In the genomic region with DNA sequence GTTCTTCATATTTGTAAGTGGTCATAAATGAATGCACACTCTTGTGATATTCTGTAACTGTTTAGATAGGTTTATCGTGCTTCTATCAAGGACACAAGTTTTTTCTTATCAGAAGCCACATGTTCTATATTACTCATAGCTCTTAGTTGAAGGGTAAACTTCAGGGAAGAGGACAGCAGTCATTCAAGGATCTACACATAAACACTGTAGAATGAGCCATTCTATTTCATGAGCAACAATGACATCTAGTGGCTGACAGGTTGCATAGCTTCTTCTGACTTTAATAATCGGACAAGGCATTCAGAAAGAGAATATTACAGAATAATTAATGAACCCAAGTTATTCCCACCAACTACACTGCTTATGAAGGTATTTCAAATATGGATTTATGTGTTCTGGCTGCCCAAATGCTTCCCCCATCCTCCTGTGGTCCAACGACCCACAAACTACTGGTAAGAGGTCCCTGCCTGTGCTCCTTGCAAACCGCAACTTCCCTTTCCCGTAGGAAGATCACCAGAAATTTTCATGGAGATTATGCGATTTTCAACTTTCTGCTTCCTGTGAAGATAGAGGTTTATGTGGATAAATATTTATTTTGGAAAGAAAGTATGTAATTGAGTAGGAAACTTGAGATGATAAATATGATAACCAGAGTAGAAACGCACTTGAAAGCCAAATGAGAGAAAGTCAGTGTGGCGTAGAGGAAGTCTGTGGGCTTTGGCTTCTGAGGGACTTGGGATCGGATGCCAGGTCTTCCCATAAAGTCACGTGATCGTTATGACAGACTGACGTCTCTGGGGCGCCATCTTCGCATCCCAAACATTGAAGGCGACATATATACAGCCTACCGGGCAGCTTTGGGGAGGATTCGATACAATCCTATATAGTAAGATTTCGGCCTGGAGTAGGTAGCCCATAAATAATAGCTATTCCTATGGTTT, we compare ENCODE assay signal across 9 cellular contexts. TPM values are rescaled to one million over a fixed set of nuclear protein-coding genes. Genes with fewer than 3 reads are reported as not detected.
DNase-seq lines count a peak whose midpoint lies in the region; ATAC-seq and TF ChIP-seq lines count a peak whose summit lies in the region.
"Had no signal": no experiment of that assay in that cellular context is flagged by ENCODE, and none has a peak within 500 bp of the region (broad histone marks: within the 10 kb centered on the region; RNA-seq: fewer than 3 reads in every experiment).

No MANE protein-coding gene starts in this region.

- peak; percentile 83 for TF ChIP-seq CTCF in MCF 10A (IDR thresholded peaks at IDR 0.05; ENCODE audit: unreplicated experiment)

- POLR2A ChIA-PET in MCF 10A (lab: Yijun Ruan, JAX) = interaction anchor here (0.5 to 1.3 kb wide), 12 partner anchors 191 to 890 kb away, joined by 3 to 18 read pairs (median 6); a partner anchor contains a TSS

- no peaks in the 10 kb centered on the region for H3K36me3 Mint-ChIP-seq in MCF 10A (ENCODE audit: insufficient read depth, unreplicated experiment)
- H3K36me3 Mint-ChIP-seq: activated naive CD8-positive, alpha-beta T cell treated with anti-CD3 and anti-CD28 coated beads, Interleukin-2, amount 10 ng/mL, durations not matched to agents 7 days and 5 days had no signal

- H3K4me1 Mint-ChIP-seq in MCF 10A (ENCODE audit: insufficient read depth, unreplicated experiment) = peaks cover 15% of the 10 kb centered on the region
- H3K4me1 Mint-ChIP-seq: activated naive CD8-positive, alpha-beta T cell treated with anti-CD3 and anti-CD28 coated beads, Interleukin-2, amount 10 ng/mL, durations not matched to agents 7 days and 5 days had no signal

- CTCF ChIA-PET in MCF 10A (lab: Yijun Ruan, JAX) = interaction anchor here (0.6 to 7.6 kb wide), 52 partner anchors 8 to 895 kb away, joined by 3 to 121 read pairs (median 4); a partner anchor contains a TSS

- H3K9me3 Mint-ChIP-seq in MCF 10A (ENCODE audit: unreplicated experiment) = no peaks in the 10 kb centered on the region
- H3K9me3 Mint-ChIP-seq: activated naive CD8-positive, alpha-beta T cell treated with anti-CD3 and anti-CD28 coated beads, Interleukin-2, amount 10 ng/mL, durations not matched to agents 7 days and 5 days had no signal

- DNase-seq in Daoy (ENCODE audit: low read depth) (peak; percentile 77), NCI-H526 treated with DMSO at 0.1 percent for 48 hours (lab: John Stamatoyannopoulos, UW) (peak; percentile 31), MCF 10A (ENCODE audit: unreplicated experiment) (peak; percentile 72), inferior parietal cortex (ENCODE audit: extremely low spot score) (peak; percentile 79), superior temporal gyrus (ENCODE audit: extremely low spot score) (peak; percentile 91), COLO668 (lab: John Stamatoyannopoulos, UW; ENCODE audit: unreplicated experiment) (no peak)
- DNase-seq: activated naive CD8-positive, alpha-beta T cell treated with anti-CD3 and anti-CD28 coated beads, Interleukin-2, amount 10 ng/mL, durations not matched to agents 7 days and 5 days had no signal

- BruUV-seq in MCF 10A (replicated peaks; lab: Mats Ljungman, UMichigan) = no TSS peak

- intact Hi-C loops in MCF 10A (cut with micrococcal nuclease) = loop anchor here (1.0 to 5.0 kb wide), 7 partner anchors 191 to 885 kb away; a partner anchor contains a TSS

- H3K4me3 Mint-ChIP-seq in MCF 10A (ENCODE audit: unreplicated experiment) = no peak overlapping the region
- H3K4me3 Mint-ChIP-seq: activated naive CD8-positive, alpha-beta T cell treated with anti-CD3 and anti-CD28 coated beads, Interleukin-2, amount 10 ng/mL, durations not matched to agents 7 days and 5 days had no signal

- no peaks in the 10 kb centered on the region for H3K27me3 Mint-ChIP-seq in MCF 10A (ENCODE audit: insufficient read depth, unreplicated experiment)

- ATAC-seq in GM19455 (IDR thresholded peaks at IDR 0.05; ENCODE audit: unreplicated experiment) (peak; percentile 81), HG03520 (IDR thresholded peaks at IDR 0.05; ENCODE audit: unreplicated experiment) (peak; percentile 74)

- no peak overlapping the region for H3K27ac Mint-ChIP-seq in MCF 10A (ENCODE audit: low read depth, unreplicated experiment)
- H3K27ac Mint-ChIP-seq: activated naive CD8-positive, alpha-beta T cell treated with anti-CD3 and anti-CD28 coated beads, Interleukin-2, amount 10 ng/mL, durations not matched to agents 7 days and 5 days had no signal

RNA-seq across cellular contexts. Expression of a gene that starts 16.7 kb away (rescaled TPM):
- not detected in 2 replicates for total RNA-seq in Daoy (2014; rRNA removed; shearing (Covaris generic))
- total RNA-seq in MCF 10A (2022) = not detected in 2 replicates
- total RNA-seq: activated naive CD8-positive, alpha-beta T cell treated with anti-CD3 and anti-CD28 coated beads, Interleukin-2, amount 10 ng/mL, durations not matched to agents 7 days and 5 days had no signal
